In the genomic region with DNA sequence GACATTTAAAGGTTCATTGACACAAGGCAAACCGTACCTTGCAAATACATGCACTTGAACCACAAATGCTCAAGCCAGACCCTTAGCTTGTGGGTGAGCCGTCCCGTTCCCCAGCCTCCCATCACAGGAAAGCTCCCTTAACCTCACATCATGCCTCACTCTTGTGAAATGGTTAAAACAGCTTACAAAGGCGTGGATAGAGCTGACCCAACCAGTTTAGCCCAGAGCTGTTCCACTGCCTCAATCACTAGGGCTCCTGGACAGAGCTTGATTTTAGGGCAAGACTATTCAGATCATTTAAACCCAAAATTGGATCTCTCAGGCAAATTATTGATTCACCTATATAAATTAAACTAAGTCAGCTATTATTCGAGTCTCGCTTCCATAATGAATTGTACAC, we compare ENCODE assay signal across 22 cellular contexts.
"Had no signal": no experiment of that assay in that cellular context is flagged by ENCODE, and none has a peak within 500 bp of the region (broad histone marks: within the 10 kb centered on the region; RNA-seq: fewer than 3 reads in every experiment).

No MANE protein-coding gene starts in this region.

- H3K4me3 Mint-ChIP-seq: dendritic cell treated with granulocyte-macrophage colony-stimulating factor and Interleukin-4, amounts not matched to agents 40 ng/mL and 50 ng/mL, for 4 days; effector memory CD8-positive, alpha-beta T cell; immature natural killer cell; memory B cell; mesothelial cell of epicardium; natural killer cell; stimulated activated memory B cell treated with anti-CD40 and anti-IgM and Interleukin-4, amounts not matched to agents 10 μg/mL and 1 μg/mL and 100 μg/mL, for 72 hours; stimulated activated naive CD8-positive, alpha-beta T cell treated with anti-CD3 and anti-CD28 coated beads, Interleukin-15, amount 100 ng/mL, for 72 hours had no signal

- H3K4me1 ChIP-seq: foreskin keratinocyte, left ventricle myocardium inferior, lower lobe of right lung, right lobe of liver, testis, uterus had no signal

- H3K36me3 Mint-ChIP-seq: immature natural killer cell; memory B cell; mesothelial cell of epicardium; natural killer cell; stimulated activated memory B cell treated with anti-CD40 and anti-IgM and Interleukin-4, amounts not matched to agents 10 μg/mL and 1 μg/mL and 100 μg/mL, for 72 hours had no signal

- H3K36me3 ChIP-seq: left ventricle myocardium inferior, lower lobe of right lung, pancreas, right lobe of liver, transverse colon, uterus had no signal

- H3K27me3 Mint-ChIP-seq: memory B cell; stimulated activated memory B cell treated with anti-CD40 and anti-IgM and Interleukin-4, amounts not matched to agents 10 μg/mL and 1 μg/mL and 100 μg/mL, for 72 hours; stimulated activated naive CD8-positive, alpha-beta T cell treated with anti-CD3 and anti-CD28 coated beads, Interleukin-15, amount 100 ng/mL, for 72 hours had no signal

- H3K4me3 ChIP-seq: left ventricle myocardium inferior, lower lobe of right lung, pancreas, right lobe of liver, testis, transverse colon, uterus had no signal

- H3K27ac Mint-ChIP-seq: dendritic cell treated with granulocyte-macrophage colony-stimulating factor and Interleukin-4, amounts not matched to agents 40 ng/mL and 50 ng/mL, for 4 days; effector memory CD8-positive, alpha-beta T cell; memory B cell; mesothelial cell of epicardium; natural killer cell; progenitor cell of endocrine pancreas; stimulated activated memory B cell treated with anti-CD40 and anti-IgM and Interleukin-4, amounts not matched to agents 10 μg/mL and 1 μg/mL and 100 μg/mL, for 72 hours had no signal

- DNase-seq: effector memory CD8-positive, alpha-beta T cell; foreskin keratinocyte; immature natural killer cell; left ventricle myocardium inferior; lower lobe of right lung; natural killer cell; occipital lobe; pancreas; right lobe of liver; stimulated activated CD4-positive, alpha-beta T cell treated with anti-CD3 and anti-CD28 coated beads, Interleukin-4, amount 100 ng/mL, for 1 hour; stimulated activated CD8-positive, alpha-beta memory T cell treated with anti-CD3 and anti-CD28 coated beads, Interleukin-4, amount 100 ng/mL, for 48 hours; stimulated activated naive CD8-positive, alpha-beta T cell treated with anti-CD3 and anti-CD28 coated beads, Interleukin-15, amount 100 ng/mL, for 72 hours; testis; transverse colon; uterus had no signal

- H3K4me1 Mint-ChIP-seq: immature natural killer cell; memory B cell; natural killer cell; stimulated activated memory B cell treated with anti-CD40 and anti-IgM and Interleukin-4, amounts not matched to agents 10 μg/mL and 1 μg/mL and 100 μg/mL, for 72 hours had no signal

- H3K9me3 ChIP-seq: left ventricle myocardium inferior, lower lobe of right lung, pancreas, right lobe of liver, testis, transverse colon, uterus had no signal

- FAIRE-seq: colon, keratinocyte, pancreas had no signal

- H3K9me3 Mint-ChIP-seq: dendritic cell treated with granulocyte-macrophage colony-stimulating factor and Interleukin-4, amounts not matched to agents 40 ng/mL and 50 ng/mL, for 4 days; effector memory CD8-positive, alpha-beta T cell; immature natural killer cell; memory B cell; mesothelial cell of epicardium; natural killer cell; stimulated activated memory B cell treated with anti-CD40 and anti-IgM and Interleukin-4, amounts not matched to agents 10 μg/mL and 1 μg/mL and 100 μg/mL, for 72 hours had no signal

- H3K27ac ChIP-seq: foreskin keratinocyte, left ventricle myocardium inferior, lower lobe of right lung, pancreas, right lobe of liver, testis, transverse colon, uterus had no signal

- ATAC-seq: effector memory CD8-positive, alpha-beta T cell; foreskin keratinocyte; natural killer cell; pancreas; right lobe of liver; stimulated activated memory B cell treated with anti-CD40 and anti-IgM and Interleukin-4, amounts not matched to agents 10 μg/mL and 1 μg/mL and 100 μg/mL, for 72 hours; stimulated activated naive CD8-positive, alpha-beta T cell treated with anti-CD3 and anti-CD28 coated beads, Interleukin-15, amount 100 ng/mL, for 72 hours had no signal

- H3K27me3 ChIP-seq: pancreas, right lobe of liver, testis, transverse colon, uterus had no signal
